In the genomic region with DNA sequence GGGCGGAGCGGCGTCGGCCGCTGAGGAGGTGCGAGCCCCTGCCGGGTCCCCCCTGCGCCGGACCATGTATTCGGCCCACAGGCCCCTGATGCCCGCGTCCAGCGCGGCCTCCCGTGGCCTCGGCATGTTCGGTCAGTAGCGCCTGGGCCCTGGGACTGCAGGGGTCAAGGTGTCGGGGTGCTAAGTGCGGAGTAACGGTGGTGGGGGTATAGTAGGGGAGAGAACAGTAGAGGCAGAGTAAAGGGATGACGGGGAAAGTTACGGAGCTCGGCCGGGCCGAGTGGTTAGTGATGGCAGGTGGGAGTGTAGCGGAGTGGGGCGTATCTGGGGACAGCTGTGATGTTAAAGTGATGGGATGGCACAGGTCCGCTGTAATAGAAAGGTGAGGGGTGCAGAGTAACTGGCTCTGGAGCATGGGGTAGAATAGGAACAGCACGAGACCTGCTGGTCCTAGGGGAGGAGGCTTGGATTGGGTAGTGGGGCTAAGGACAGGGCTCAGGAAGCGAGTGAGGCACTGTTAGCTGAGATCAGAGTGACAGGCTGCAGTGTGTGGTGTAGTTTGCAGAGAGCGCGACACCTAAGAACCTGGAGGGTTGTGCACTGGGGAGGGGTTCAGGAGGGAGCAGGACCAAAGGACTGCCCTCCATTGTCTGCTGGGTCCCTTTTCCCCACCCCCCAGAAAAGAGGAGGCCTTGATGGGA, we compare ENCODE assay signal across 1 cellular context.
TF ChIP-seq lines count a peak whose summit lies in the region.

No MANE protein-coding gene starts in this region.

TF ChIP-seq in K562, 482 proteins besides CTCF, POLR2A, EP300 and RAD21 (continues in another document):
- TF ChIP-seq LARP7 (IDR thresholded peaks at IDR 0.05): 0 out of 2 replicates have a peak, but pooled peaks have one; percentile 69
- TF ChIP-seq ILF3 (IDR thresholded peaks at IDR 0.05; ENCODE audit: borderline replicate concordance): no peak
- TF ChIP-seq, protein P1, sequence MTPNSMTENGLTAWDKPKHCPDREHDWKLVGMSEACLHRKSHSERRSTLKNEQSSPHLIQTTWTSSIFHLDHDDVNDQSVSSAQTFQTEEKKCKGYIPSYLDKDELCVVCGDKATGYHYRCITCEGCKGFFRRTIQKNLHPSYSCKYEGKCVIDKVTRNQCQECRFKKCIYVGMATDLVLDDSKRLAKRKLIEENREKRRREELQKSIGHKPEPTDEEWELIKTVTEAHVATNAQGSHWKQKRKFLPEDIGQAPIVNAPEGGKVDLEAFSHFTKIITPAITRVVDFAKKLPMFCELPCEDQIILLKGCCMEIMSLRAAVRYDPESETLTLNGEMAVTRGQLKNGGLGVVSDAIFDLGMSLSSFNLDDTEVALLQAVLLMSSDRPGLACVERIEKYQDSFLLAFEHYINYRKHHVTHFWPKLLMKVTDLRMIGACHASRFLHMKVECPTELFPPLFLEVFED (CRISPR knock-in tag; conservative IDR thresholded peaks at IDR 0.05): peak; percentile 79; the same call in 1 of the 2 replicates
- TF ChIP-seq, protein P2, sequence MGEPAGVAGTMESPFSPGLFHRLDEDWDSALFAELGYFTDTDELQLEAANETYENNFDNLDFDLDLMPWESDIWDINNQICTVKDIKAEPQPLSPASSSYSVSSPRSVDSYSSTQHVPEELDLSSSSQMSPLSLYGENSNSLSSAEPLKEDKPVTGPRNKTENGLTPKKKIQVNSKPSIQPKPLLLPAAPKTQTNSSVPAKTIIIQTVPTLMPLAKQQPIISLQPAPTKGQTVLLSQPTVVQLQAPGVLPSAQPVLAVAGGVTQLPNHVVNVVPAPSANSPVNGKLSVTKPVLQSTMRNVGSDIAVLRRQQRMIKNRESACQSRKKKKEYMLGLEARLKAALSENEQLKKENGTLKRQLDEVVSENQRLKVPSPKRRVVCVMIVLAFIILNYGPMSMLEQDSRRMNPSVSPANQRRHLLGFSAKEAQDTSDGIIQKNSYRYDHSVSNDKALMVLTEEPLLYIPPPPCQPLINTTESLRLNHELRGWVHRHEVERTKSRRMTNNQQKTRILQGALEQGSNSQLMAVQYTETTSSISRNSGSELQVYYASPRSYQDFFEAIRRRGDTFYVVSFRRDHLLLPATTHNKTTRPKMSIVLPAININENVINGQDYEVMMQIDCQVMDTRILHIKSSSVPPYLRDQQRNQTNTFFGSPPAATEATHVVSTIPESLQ (CRISPR knock-in tag; IDR thresholded peaks at IDR 0.05): no peak
- TF ChIP-seq MIER1 (IDR thresholded peaks at IDR 0.05; ENCODE audit: low read depth): 0 out of 2 replicates have a peak, but pooled peaks have one; percentile 32
- peak in 1 of 2 experiments; percentile 77; a peak in 2 of 4 replicates for TF ChIP-seq HDAC1 (IDR thresholded peaks at IDR 0.05)
- no peak for TF ChIP-seq ZC3H4 (CRISPR knock-in tag; IDR thresholded peaks at IDR 0.05; ENCODE audit: borderline replicate concordance)
- no peak for TF ChIP-seq ZSCAN29 (IDR thresholded peaks at IDR 0.05)
- peak; percentile 7; the same call in 1 of the 2 replicates for TF ChIP-seq ARID2 (IDR thresholded peaks at IDR 0.05)
- no peak for TF ChIP-seq HDGF (IDR thresholded peaks at IDR 0.05)
- peak; percentile 30; the same call in 1 of the 2 replicates for TF ChIP-seq SMARCA5 (IDR thresholded peaks at IDR 0.05)
- TF ChIP-seq, protein P3, sequence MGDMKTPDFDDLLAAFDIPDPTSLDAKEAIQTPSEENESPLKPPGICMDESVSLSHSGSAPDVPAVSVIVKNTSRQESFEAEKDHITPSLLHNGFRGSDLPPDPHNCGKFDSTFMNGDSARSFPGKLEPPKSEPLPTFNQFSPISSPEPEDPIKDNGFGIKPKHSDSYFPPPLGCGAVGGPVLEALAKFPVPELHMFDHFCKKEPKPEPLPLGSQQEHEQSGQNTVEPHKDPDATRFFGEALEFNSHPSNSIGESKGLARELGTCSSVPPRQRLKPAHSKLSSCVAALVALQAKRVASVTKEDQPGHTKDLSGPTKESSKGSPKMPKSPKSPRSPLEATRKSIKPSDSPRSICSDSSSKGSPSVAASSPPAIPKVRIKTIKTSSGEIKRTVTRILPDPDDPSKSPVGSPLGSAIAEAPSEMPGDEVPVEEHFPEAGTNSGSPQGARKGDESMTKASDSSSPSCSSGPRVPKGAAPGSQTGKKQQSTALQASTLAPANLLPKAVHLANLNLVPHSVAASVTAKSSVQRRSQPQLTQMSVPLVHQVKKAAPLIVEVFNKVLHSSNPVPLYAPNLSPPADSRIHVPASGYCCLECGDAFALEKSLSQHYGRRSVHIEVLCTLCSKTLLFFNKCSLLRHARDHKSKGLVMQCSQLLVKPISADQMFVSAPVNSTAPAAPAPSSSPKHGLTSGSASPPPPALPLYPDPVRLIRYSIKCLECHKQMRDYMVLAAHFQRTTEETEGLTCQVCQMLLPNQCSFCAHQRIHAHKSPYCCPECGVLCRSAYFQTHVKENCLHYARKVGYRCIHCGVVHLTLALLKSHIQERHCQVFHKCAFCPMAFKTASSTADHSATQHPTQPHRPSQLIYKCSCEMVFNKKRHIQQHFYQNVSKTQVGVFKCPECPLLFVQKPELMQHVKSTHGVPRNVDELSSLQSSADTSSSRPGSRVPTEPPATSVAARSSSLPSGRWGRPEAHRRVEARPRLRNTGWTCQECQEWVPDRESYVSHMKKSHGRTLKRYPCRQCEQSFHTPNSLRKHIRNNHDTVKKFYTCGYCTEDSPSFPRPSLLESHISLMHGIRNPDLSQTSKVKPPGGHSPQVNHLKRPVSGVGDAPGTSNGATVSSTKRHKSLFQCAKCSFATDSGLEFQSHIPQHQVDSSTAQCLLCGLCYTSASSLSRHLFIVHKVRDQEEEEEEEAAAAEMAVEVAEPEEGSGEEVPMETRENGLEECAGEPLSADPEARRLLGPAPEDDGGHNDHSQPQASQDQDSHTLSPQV (IDR thresholded peaks at IDR 0.05): no peak
- no peak for TF ChIP-seq ZNF282 (CRISPR knock-in tag; IDR thresholded peaks at IDR 0.05)
- TF ChIP-seq DPF2 (IDR thresholded peaks at IDR 0.05): peak; percentile 27; the same call in 1 of the 2 replicates
- TF ChIP-seq, protein P4, sequence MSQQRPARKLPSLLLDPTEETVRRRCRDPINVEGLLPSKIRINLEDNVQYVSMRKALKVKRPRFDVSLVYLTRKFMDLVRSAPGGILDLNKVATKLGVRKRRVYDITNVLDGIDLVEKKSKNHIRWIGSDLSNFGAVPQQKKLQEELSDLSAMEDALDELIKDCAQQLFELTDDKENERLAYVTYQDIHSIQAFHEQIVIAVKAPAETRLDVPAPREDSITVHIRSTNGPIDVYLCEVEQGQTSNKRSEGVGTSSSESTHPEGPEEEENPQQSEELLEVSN (IDR thresholded peaks at IDR 0.05; ENCODE audit: borderline replicate concordance in 1 of 2, extremely low read depth in 1 of 2, insufficient read depth in 1 of 2, insufficient read length in 1 of 2, low read depth in 1 of 2, low read length in 1 of 2, poor library complexity in 1 of 2, severe bottlenecking in 1 of 2): peak in 1 of 2 experiments; percentile 6
- 0 out of 2 replicates have a peak, but pooled peaks have one; percentile 19 for TF ChIP-seq HLTF (IDR thresholded peaks at IDR 0.05)
- no peak for TF ChIP-seq CSDE1 (IDR thresholded peaks at IDR 0.05)
- TF ChIP-seq GTF2E2 (tag; IDR thresholded peaks at IDR 0.05): no peak
- peak; percentile 49 for TF ChIP-seq SAP30 (IDR thresholded peaks at IDR 0.05; ENCODE audit: borderline replicate concordance, insufficient read depth, low read depth, low read length, poor library complexity, severe bottlenecking)
- TF ChIP-seq, protein P5, sequence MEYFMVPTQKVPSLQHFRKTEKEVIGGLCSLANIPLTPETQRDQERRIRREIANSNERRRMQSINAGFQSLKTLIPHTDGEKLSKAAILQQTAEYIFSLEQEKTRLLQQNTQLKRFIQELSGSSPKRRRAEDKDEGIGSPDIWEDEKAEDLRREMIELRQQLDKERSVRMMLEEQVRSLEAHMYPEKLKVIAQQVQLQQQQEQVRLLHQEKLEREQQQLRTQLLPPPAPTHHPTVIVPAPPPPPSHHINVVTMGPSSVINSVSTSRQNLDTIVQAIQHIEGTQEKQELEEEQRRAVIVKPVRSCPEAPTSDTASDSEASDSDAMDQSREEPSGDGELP (CRISPR knock-in tag; IDR thresholded peaks at IDR 0.05; ENCODE audit: borderline replicate concordance): peak; percentile 36; the same call in 1 of the 2 replicates
- TF ChIP-seq POLR3G (IDR thresholded peaks at IDR 0.05; ENCODE audit: extremely low read depth, insufficient read length, insufficient replicate concordance): no peak
- TF ChIP-seq SIN3A (IDR thresholded peaks at IDR 0.05; ENCODE audit: borderline replicate concordance in 2 of 2, control insufficient read depth in 1 of 2, low read depth in 2 of 2, low read length in 2 of 2): peak in 1 of 2 experiments; percentile 58; a peak in 1 of 4 replicates
- TF ChIP-seq ZEB2 (IDR thresholded peaks at IDR 0.05): 0 out of 2 replicates have a peak, but pooled peaks have one; percentile 27
- peak; percentile 37 for TF ChIP-seq RBM22 (IDR thresholded peaks at IDR 0.05; ENCODE audit: low read depth, low read length, poor library complexity, severe bottlenecking)
- TF ChIP-seq, protein P6, sequence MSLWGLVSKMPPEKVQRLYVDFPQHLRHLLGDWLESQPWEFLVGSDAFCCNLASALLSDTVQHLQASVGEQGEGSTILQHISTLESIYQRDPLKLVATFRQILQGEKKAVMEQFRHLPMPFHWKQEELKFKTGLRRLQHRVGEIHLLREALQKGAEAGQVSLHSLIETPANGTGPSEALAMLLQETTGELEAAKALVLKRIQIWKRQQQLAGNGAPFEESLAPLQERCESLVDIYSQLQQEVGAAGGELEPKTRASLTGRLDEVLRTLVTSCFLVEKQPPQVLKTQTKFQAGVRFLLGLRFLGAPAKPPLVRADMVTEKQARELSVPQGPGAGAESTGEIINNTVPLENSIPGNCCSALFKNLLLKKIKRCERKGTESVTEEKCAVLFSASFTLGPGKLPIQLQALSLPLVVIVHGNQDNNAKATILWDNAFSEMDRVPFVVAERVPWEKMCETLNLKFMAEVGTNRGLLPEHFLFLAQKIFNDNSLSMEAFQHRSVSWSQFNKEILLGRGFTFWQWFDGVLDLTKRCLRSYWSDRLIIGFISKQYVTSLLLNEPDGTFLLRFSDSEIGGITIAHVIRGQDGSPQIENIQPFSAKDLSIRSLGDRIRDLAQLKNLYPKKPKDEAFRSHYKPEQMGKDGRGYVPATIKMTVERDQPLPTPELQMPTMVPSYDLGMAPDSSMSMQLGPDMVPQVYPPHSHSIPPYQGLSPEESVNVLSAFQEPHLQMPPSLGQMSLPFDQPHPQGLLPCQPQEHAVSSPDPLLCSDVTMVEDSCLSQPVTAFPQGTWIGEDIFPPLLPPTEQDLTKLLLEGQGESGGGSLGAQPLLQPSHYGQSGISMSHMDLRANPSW (CRISPR knock-in tag; IDR thresholded peaks at IDR 0.05): no peak
- peak; percentile 29 for TF ChIP-seq ARHGAP35 (IDR thresholded peaks at IDR 0.05; ENCODE audit: partially characterized antibody)
- TF ChIP-seq, protein P7, sequence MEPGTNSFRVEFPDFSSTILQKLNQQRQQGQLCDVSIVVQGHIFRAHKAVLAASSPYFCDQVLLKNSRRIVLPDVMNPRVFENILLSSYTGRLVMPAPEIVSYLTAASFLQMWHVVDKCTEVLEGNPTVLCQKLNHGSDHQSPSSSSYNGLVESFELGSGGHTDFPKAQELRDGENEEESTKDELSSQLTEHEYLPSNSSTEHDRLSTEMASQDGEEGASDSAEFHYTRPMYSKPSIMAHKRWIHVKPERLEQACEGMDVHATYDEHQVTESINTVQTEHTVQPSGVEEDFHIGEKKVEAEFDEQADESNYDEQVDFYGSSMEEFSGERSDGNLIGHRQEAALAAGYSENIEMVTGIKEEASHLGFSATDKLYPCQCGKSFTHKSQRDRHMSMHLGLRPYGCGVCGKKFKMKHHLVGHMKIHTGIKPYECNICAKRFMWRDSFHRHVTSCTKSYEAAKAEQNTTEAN (CRISPR knock-in tag; IDR thresholded peaks at IDR 0.05): no peak
- no peak for TF ChIP-seq DDX20 (tag; IDR thresholded peaks at IDR 0.05; ENCODE audit: low read depth)
- TF ChIP-seq NRF1 (conservative IDR thresholded peaks at IDR 0.05 in 1 of 2, IDR thresholded peaks at IDR 0.05 in 1 of 2): 0 out of 4 replicates have a peak, but pooled peaks of 1 of the 2 experiments have one; percentile 8
- TF ChIP-seq OTX1 (CRISPR knock-in tag; IDR thresholded peaks at IDR 0.05): peak; percentile 55; the same call in 1 of the 2 replicates
- TF ChIP-seq, protein P8, sequence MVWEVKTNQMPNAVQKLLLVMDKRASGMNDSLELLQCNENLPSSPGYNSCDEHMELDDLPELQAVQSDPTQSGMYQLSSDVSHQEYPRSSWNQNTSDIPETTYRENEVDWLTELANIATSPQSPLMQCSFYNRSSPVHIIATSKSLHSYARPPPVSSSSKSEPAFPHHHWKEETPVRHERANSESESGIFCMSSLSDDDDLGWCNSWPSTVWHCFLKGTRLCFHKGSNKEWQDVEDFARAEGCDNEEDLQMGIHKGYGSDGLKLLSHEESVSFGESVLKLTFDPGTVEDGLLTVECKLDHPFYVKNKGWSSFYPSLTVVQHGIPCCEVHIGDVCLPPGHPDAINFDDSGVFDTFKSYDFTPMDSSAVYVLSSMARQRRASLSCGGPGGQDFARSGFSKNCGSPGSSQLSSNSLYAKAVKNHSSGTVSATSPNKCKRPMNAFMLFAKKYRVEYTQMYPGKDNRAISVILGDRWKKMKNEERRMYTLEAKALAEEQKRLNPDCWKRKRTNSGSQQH (CRISPR knock-in tag; IDR thresholded peaks at IDR 0.05): 0 out of 2 replicates have a peak, but pooled peaks have one; percentile 28
- TF ChIP-seq ELF4 (CRISPR knock-in tag; IDR thresholded peaks at IDR 0.05): peak; percentile 21; the same call in 1 of the 2 replicates
- TF ChIP-seq, protein P9, sequence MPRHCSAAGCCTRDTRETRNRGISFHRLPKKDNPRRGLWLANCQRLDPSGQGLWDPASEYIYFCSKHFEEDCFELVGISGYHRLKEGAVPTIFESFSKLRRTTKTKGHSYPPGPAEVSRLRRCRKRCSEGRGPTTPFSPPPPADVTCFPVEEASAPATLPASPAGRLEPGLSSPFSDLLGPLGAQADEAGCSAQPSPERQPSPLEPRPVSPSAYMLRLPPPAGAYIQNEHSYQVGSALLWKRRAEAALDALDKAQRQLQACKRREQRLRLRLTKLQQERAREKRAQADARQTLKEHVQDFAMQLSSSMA (CRISPR knock-in tag; IDR thresholded peaks at IDR 0.05): 0 out of 2 replicates have a peak, but pooled peaks have one; percentile 42
- TF ChIP-seq, protein P10, sequence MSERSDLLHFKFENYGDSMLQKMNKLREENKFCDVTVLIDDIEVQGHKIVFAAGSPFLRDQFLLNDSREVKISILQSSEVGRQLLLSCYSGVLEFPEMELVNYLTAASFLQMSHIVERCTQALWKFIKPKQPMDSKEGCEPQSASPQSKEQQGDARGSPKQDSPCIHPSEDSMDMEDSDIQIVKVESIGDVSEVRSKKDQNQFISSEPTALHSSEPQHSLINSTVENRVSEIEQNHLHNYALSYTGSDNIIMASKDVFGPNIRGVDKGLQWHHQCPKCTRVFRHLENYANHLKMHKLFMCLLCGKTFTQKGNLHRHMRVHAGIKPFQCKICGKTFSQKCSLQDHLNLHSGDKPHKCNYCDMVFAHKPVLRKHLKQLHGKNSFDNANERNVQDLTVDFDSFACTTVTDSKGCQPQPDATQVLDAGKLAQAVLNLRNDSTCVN (CRISPR knock-in tag; IDR thresholded peaks at IDR 0.05): peak; percentile 50; the same call in 1 of the 2 replicates
- TF ChIP-seq XRCC5 (IDR thresholded peaks at IDR 0.05; ENCODE audit: low read depth, low read length): no peak
- TF ChIP-seq SMAD1 (IDR thresholded peaks at IDR 0.05; ENCODE audit: low read depth, low read length, partially characterized antibody): no peak
- TF ChIP-seq ATF7 (IDR thresholded peaks at IDR 0.05): no peak
- no peak for TF ChIP-seq GTF2A2 (tag; IDR thresholded peaks at IDR 0.05)
- no peak for TF ChIP-seq EHMT2 (IDR thresholded peaks at IDR 0.05)
- no peak for TF ChIP-seq HOXB6 (CRISPR knock-in tag; IDR thresholded peaks at IDR 0.05; ENCODE audit: borderline replicate concordance)
- no peak for TF ChIP-seq ZSCAN32 (CRISPR knock-in tag; IDR thresholded peaks at IDR 0.05)
